Comparison of ENCODE assay signal across 23 cellular contexts in genomic region chr22:38491707-38492348, GRCh38. TPM values are rescaled to one million over a fixed set of nuclear protein-coding genes. Genes with fewer than 3 reads are reported as not detected.
A peak's percentile ranks its signal among the peaks of the same experiment; 100 is the strongest.
DNase-seq lines count a peak whose midpoint lies in the region; ATAC-seq and TF ChIP-seq lines count a peak whose summit lies in the region.
"Had no signal": no experiment of that assay in that cellular context is flagged by ENCODE, and none has a peak within 500 bp of the region (broad histone marks: within the 10 kb centered on the region; RNA-seq: fewer than 3 reads in every experiment).

No MANE protein-coding gene starts in this region.

- ATAC-seq in naive thymus-derived CD8-positive, alpha-beta T cell = no peak
- ATAC-seq: HCT116 had no signal

- H3K27me3 ChIP-seq in GM23248 (replicated peaks; ENCODE audit: insufficient read depth) (no peaks in the 10 kb centered on the region), osteoblast (ENCODE audit: insufficient read depth, low read length) (no peaks in the 10 kb centered on the region)
- H3K27me3 ChIP-seq: BLaER1 treated with 17β-estradiol and CSF1 and Interleukin-3, amounts not matched to agents 10 nM and 100 nM; colonic mucosa; MG63 had no signal

- H3K4me2 ChIP-seq in GM23248 (ENCODE audit: unreplicated experiment) (no peak overlapping the region), osteoblast (ENCODE audit: insufficient read depth, low read length) (no peak overlapping the region)
- H3K4me2 ChIP-seq: BLaER1 treated with 17β-estradiol and CSF1 and Interleukin-3, amounts not matched to agents 10 nM and 100 nM had no signal

- peak overlapping the region in 5 of 10 donors; percentile 26 to 73 (median 40) for H3K27ac Mint-ChIP-seq in naive thymus-derived CD8-positive, alpha-beta T cell
- H3K27ac Mint-ChIP-seq: activated CD4-positive, alpha-beta T cell treated with anti-CD3 and anti-CD28 coated beads, Interleukin-2, amount 10 ng/mL, durations not matched to agents 24 days and 14 days had no signal

- POLR2A ChIA-PET in naive thymus-derived CD8-positive, alpha-beta T cell (lab: Charles Lee) = interaction anchor here (1.1 to 5.9 kb wide), 3 partner anchors 10 to 15 kb away, joined by 3 to 35 read pairs (median 13); no protein-coding TSS in a partner anchor

- 41 to 53% methylated on average over 4 to 5 of the region's 5 CpGs for WGBS in GM23248 (ENCODE audit: low coverage in 1 of 2, low lambda C conversion rate in 2 of 2, missing lambda C conversion rate in 2 of 2), 2 experiments

- no peak overlapping the region for H2AFZ ChIP-seq in GM23248
- no peak overlapping the region for H2AFZ ChIP-seq in osteoblast (ENCODE audit: low read length)

- H3K4me1 Mint-ChIP-seq in naive thymus-derived CD8-positive, alpha-beta T cell = peaks cover 16 to 55% (median 40%) of the 10 kb centered on the region in 4 donors

- H4K20me1 ChIP-seq in GM23248 (ENCODE audit: insufficient read depth) (peaks cover 5% of the 10 kb centered on the region; the same call in 1 of the 2 replicates), osteoblast (ENCODE audit: insufficient read depth, low read length) (peaks cover 59% of the 10 kb centered on the region)

- in situ Hi-C loops in GM23248 (cut with MboI) = no loop called here

- H3K4me3 ChIP-seq in GM23248 = no peak overlapping the region
- H3K4me3 ChIP-seq in coronary artery = no peak overlapping the region
- H3K4me3 ChIP-seq in osteoblast (ENCODE audit: insufficient read depth, low read length) = no peak overlapping the region
- H3K4me3 ChIP-seq: BLaER1 treated with 17β-estradiol and CSF1 and Interleukin-3, amounts not matched to agents 10 nM and 100 nM; colonic mucosa; GM12878; MG63 had no signal

- no peaks in the 10 kb centered on the region for H3K9me3 ChIP-seq in GM23248 (ENCODE audit: low read depth)
- H3K9me3 ChIP-seq in osteoblast (ENCODE audit: low read depth, low read length) = no peaks in the 10 kb centered on the region
- H3K9me3 ChIP-seq: BLaER1 treated with 17β-estradiol and CSF1 and Interleukin-3, amounts not matched to agents 10 nM and 100 nM; colonic mucosa; MG63 had no signal

- no peak overlapping the region for H3K4me3 Mint-ChIP-seq in naive thymus-derived CD8-positive, alpha-beta T cell
- H3K4me3 Mint-ChIP-seq: activated CD4-positive, alpha-beta T cell treated with anti-CD3 and anti-CD28 coated beads, Interleukin-2, amount 10 ng/mL, durations not matched to agents 24 days and 14 days had no signal

- H3K27ac ChIP-seq in GM23248 = peak overlapping the region; percentile 35; the same call in 1 of the 2 replicates
- H3K27ac ChIP-seq in coronary artery = peak overlapping the region; percentile 3 to 43
- peak overlapping the region; percentile 17 for H3K27ac ChIP-seq in osteoblast (ENCODE audit: low read depth, low read length)
- H3K27ac ChIP-seq: colonic mucosa had no signal

- peaks cover 95% of the 10 kb centered on the region for H3F3A ChIP-seq in GM23248 (ENCODE audit: insufficient read depth)

- H3K27me3 Mint-ChIP-seq in naive thymus-derived CD8-positive, alpha-beta T cell = no peaks in the 10 kb centered on the region
- H3K27me3 Mint-ChIP-seq: activated CD4-positive, alpha-beta T cell treated with anti-CD3 and anti-CD28 coated beads, Interleukin-2, amount 10 ng/mL, durations not matched to agents 24 days and 14 days had no signal

- H3K36me3 ChIP-seq in GM23248 (ENCODE audit: low read depth) = peaks cover 96% of the 10 kb centered on the region
- peaks cover 93% of the 10 kb centered on the region for H3K36me3 ChIP-seq in osteoblast (ENCODE audit: insufficient read depth, low read length)

- H3K9ac ChIP-seq in GM23248 = no peak overlapping the region
- H3K9ac ChIP-seq: BLaER1 treated with 17β-estradiol and CSF1 and Interleukin-3, amounts not matched to agents 10 nM and 100 nM had no signal

- no peaks in the 10 kb centered on the region for H3K9me2 ChIP-seq in GM23248 (ENCODE audit: insufficient read depth)

- H3K79me2 ChIP-seq in GM23248 (ENCODE audit: insufficient read depth) (peaks cover 100% of the 10 kb centered on the region), osteoblast (ENCODE audit: insufficient read depth, low read length) (peaks cover 56% of the 10 kb centered on the region)

- TF ChIP-seq CTCF in coronary artery (IDR thresholded peaks at IDR 0.05) = no peak
- TF ChIP-seq CTCF in osteoblast (IDR thresholded peaks at IDR 0.05; ENCODE audit: extremely low read depth, low read depth, low read length) = no peak

- no peaks in the 10 kb centered on the region for H3K9me3 Mint-ChIP-seq in naive thymus-derived CD8-positive, alpha-beta T cell
- H3K9me3 Mint-ChIP-seq: activated CD4-positive, alpha-beta T cell treated with anti-CD3 and anti-CD28 coated beads, Interleukin-2, amount 10 ng/mL, durations not matched to agents 24 days and 14 days had no signal

- peaks cover 39% of the 10 kb centered on the region for H3K4me1 ChIP-seq in GM23248 (ENCODE audit: insufficient read depth)
- peaks cover 52% of the 10 kb centered on the region for H3K4me1 ChIP-seq in osteoblast (ENCODE audit: insufficient read depth, low read length)
- H3K4me1 ChIP-seq: BLaER1 treated with 17β-estradiol and CSF1 and Interleukin-3, amounts not matched to agents 10 nM and 100 nM; colonic mucosa had no signal

- peaks cover 12 to 93% (median 37%) of the 10 kb centered on the region in 3 donors for H3K36me3 Mint-ChIP-seq in naive thymus-derived CD8-positive, alpha-beta T cell

- DNase-seq in DMS53 (lab: John Stamatoyannopoulos, UW) (peak; percentile 50), DMS53 treated with DMSO at 0.1 percent for 48 hours (lab: John Stamatoyannopoulos, UW; ENCODE audit: unreplicated experiment) (no peak), GM23248 (no peak), coronary artery (ENCODE audit: low spot score) (no peak), osteoblast (ENCODE audit: insufficient read length, low spot score, missing footprints) (no peak), NCI-H2107 (lab: John Stamatoyannopoulos, UW) (no peak), superior temporal gyrus (ENCODE audit: extremely low spot score) (no peak)
- no peak for DNase-seq in naive thymus-derived CD8-positive, alpha-beta T cell
- DNase-seq: activated CD4-positive, alpha-beta T cell treated with anti-CD3 and anti-CD28 coated beads, Interleukin-2, amount 10 ng/mL, durations not matched to agents 24 days and 14 days; activated naive CD4-positive, alpha-beta T cell treated with anti-CD3 and anti-CD28 coated beads, Interleukin-2, amount 50 U/mL, for 16 hours; colonic mucosa; DMS 273 treated with DMSO at 0.1 percent for 48 hours; MG63; NCI-H1436 treated with DMSO at 0.1 percent for 48 hours; Right ventricle myocardium superior; stimulated activated naive CD4-positive, alpha-beta T cell had no signal

RNA-seq across cellular contexts. Expression of gene DDX17, which starts 14.3 kb away (rescaled TPM):
- total RNA-seq in GM23248 (2014; rRNA removed; shearing (Covaris generic)) = 312 and 370 TPM in 2 replicates
- polyA plus RNA-seq in GM23248 (2016; fragmentation: Nextera tagmentation; extraction: Ambion mirVana) = 28.5 and 30.1 TPM in 2 replicates
- 434 and 496 TPM in 2 replicates for total RNA-seq in osteoblast
- total RNA-seq in naive thymus-derived CD8-positive, alpha-beta T cell = 1,000 to 10,000 TPM; 1,031 to 1,044 TPM
- 10 to 100 TPM; 27.3 to 38.7 (median 28.2) TPM for polyA plus RNA-seq in naive thymus-derived CD8-positive, alpha-beta T cell

RNA-seq across cellular contexts. Expression of gene KDELR3, which starts 23.9 kb away (rescaled TPM):
- 191 and 197 TPM in 2 replicates for total RNA-seq in GM23248 (2014; rRNA removed; shearing (Covaris generic))
- polyA plus RNA-seq in GM23248 (2016; fragmentation: Nextera tagmentation; extraction: Ambion mirVana) = 326 and 335 TPM in 2 replicates
- 142 and 161 TPM in 2 replicates for total RNA-seq in osteoblast
- not detected for total RNA-seq in naive thymus-derived CD8-positive, alpha-beta T cell
- polyA plus RNA-seq in naive thymus-derived CD8-positive, alpha-beta T cell = under 1 TPM in 2 of 3 donors, not detected in 1; 0.11 to 0.28 TPM
- total RNA-seq: mononuclear cell had no signal

RNA-seq across cellular contexts. Expression of gene KCNJ4, which starts 36.8 kb away (rescaled TPM):
- not detected in 2 replicates for total RNA-seq in GM23248 (2014; rRNA removed; shearing (Covaris generic))
- not detected in 2 replicates for polyA plus RNA-seq in GM23248 (2016; fragmentation: Nextera tagmentation; extraction: Ambion mirVana)
- not detected in 2 replicates for total RNA-seq in osteoblast
- total RNA-seq in naive thymus-derived CD8-positive, alpha-beta T cell = not detected
- polyA plus RNA-seq in naive thymus-derived CD8-positive, alpha-beta T cell = not detected
- total RNA-seq: A172; activated CD4-positive, alpha-beta T cell treated with anti-CD3 and anti-CD28 coated beads, Interleukin-2, amount 10 ng/mL, durations not matched to agents 24 days and 14 days; colonic mucosa; fibroblast of villous mesenchyme; GM12878; mononuclear cell; ureter had no signal
- polyA plus RNA-seq: GM12878 had no signal

Comparison
In these comparisons a context has a peak if more than half of its experiments do, and no peak if none do; other contexts are left out.
1. RNA of gene KDELR3, which starts 23.9 kb away (total RNA-seq): 191 to 197 TPM in GM23248 and 142 to 161 TPM in osteoblast; not detected in naive thymus-derived CD8-positive, alpha-beta T cell; every median in the first group is over 100 times any median in the second.
2. Peak in every context shown above with its lines, with median percentiles within 50 percentile points of each other: H3K27ac ChIP-seq.